ENCODE assay signal across 9 cellular contexts in genomic region chr4:1604706-1605205, GRCh38.
DNase-seq lines count a peak whose midpoint lies in the region; ATAC-seq and TF ChIP-seq lines count a peak whose summit lies in the region.
"Had no signal": no experiment of that assay in that cellular context is flagged by ENCODE, and none has a peak within 500 bp of the region (broad histone marks: within the 10 kb centered on the region; RNA-seq: fewer than 3 reads in every experiment).

No MANE protein-coding gene starts in this region.

- H3K27ac Mint-ChIP-seq in CD4-positive, CD25-positive, alpha-beta regulatory T cell = peak overlapping the region; percentile 84 to 97 (median 95)

- H3K4me3 Mint-ChIP-seq in CD4-positive, CD25-positive, alpha-beta regulatory T cell = peak overlapping the region; percentile 71 to 88 (median 81)

- intact Hi-C loops in left lung (cut with DNase I) = no loop called here

- peaks cover 0 to 53% (median 3%) of the 10 kb centered on the region in 4 donors for H3K4me1 Mint-ChIP-seq in CD4-positive, CD25-positive, alpha-beta regulatory T cell

- H3K9me3 Mint-ChIP-seq in CD4-positive, CD25-positive, alpha-beta regulatory T cell = no peaks in the 10 kb centered on the region

- DNase-seq in CD4-positive, CD25-positive, alpha-beta regulatory T cell = peak in 2 of 3 donors; percentile 68 to 86
- peak; percentile 58 for DNase-seq in Jurkat, Clone E6-1 (ENCODE audit: low read depth, low spot score)
- peak; percentile 28 to 37 for DNase-seq in activated CD4-positive, alpha-beta T cell treated with anti-CD3 and anti-CD28 coated beads, Interleukin-2, amount 50 U/mL, for 4 hours
- DNase-seq in left lung (peak in 1 of 2 donors; percentile 71), GF-D8 (lab: John Stamatoyannopoulos, UW) (no peak), GM13976 (ENCODE audit: low spot score) (no peak), NCI-H446 treated with DMSO at 0.1 percent for 48 hours (lab: John Stamatoyannopoulos, UW) (no peak)

- no peaks in the 10 kb centered on the region for H3K27me3 ChIP-seq in CD4-positive, CD25-positive, alpha-beta regulatory T cell (ENCODE audit: control insufficient read depth, insufficient read depth, low read length)
- peaks cover 0 to 62% of the 10 kb centered on the region in 2 donors for H3K27me3 ChIP-seq in left lung

- no peak overlapping the region for H3K4me3 ChIP-seq in CD4-positive, CD25-positive, alpha-beta regulatory T cell (ENCODE audit: low read depth, low read length)
- H3K4me3 ChIP-seq in Jurkat, Clone E6-1 (ENCODE audit: low read length) = peak overlapping the region; percentile 38
- H3K4me3 ChIP-seq in left lung = no peak overlapping the region

- no peaks in the 10 kb centered on the region for H3K36me3 ChIP-seq in CD4-positive, CD25-positive, alpha-beta regulatory T cell (ENCODE audit: control insufficient read depth, insufficient read depth, low read length)
- H3K36me3 ChIP-seq in left lung = no peaks in the 10 kb centered on the region
- H3K36me3 ChIP-seq: neutrophil had no signal

- ATAC-seq in CD4-positive, CD25-positive, alpha-beta regulatory T cell (ENCODE audit: low read depth in 2 of 2) = peak; percentile 69 to 78
- peak; percentile 75 for ATAC-seq in left lung
- no peak for ATAC-seq in HG03196 (IDR thresholded peaks at IDR 0.05; ENCODE audit: unreplicated experiment)

- no peaks in the 10 kb centered on the region for H3K9me3 ChIP-seq in CD4-positive, CD25-positive, alpha-beta regulatory T cell (ENCODE audit: control insufficient read depth in 2 of 2, low read length in 2 of 2)
- no peaks in the 10 kb centered on the region for H3K9me3 ChIP-seq in left lung
- H3K9me3 ChIP-seq: neutrophil had no signal

- in situ Hi-C loops in GM13976 (cut with MboI; ENCODE audit: low sequenced_read_pairs, unreplicated experiment) = no loop called here

- no peaks in the 10 kb centered on the region for H3K27me3 Mint-ChIP-seq in CD4-positive, CD25-positive, alpha-beta regulatory T cell

- no peaks in the 10 kb centered on the region for H3K36me3 Mint-ChIP-seq in CD4-positive, CD25-positive, alpha-beta regulatory T cell

- TF ChIP-seq CTCF in left lung (IDR thresholded peaks at IDR 0.05) (no peak), GM13976 (IDR thresholded peaks at IDR 0.05; ENCODE audit: borderline replicate concordance, control extremely low read depth, extremely low read depth, insufficient read depth, missing control alignments) (no peak)

- peaks cover 30% of the 10 kb centered on the region for H3K4me1 ChIP-seq in CD4-positive, CD25-positive, alpha-beta regulatory T cell (ENCODE audit: control insufficient read depth, insufficient read depth, low read length, poor library complexity, severe bottlenecking)
- no peaks in the 10 kb centered on the region for H3K4me1 ChIP-seq in left lung

- H3K27ac ChIP-seq in CD4-positive, CD25-positive, alpha-beta regulatory T cell (ENCODE audit: insufficient read depth, low read length, poor library complexity, severe bottlenecking) = peak overlapping the region; percentile 51
- no peak overlapping the region for H3K27ac ChIP-seq in left lung
- H3K27ac ChIP-seq: neutrophil had no signal

Comparison
In these comparisons a context has a peak if more than half of its experiments do, and no peak if none do; other contexts are left out.
1. DNase-seq: peak in CD4-positive, CD25-positive, alpha-beta regulatory T cell (2 of 3), Jurkat, Clone E6-1 (single experiment) and activated CD4-positive, alpha-beta T cell treated with anti-CD3 and anti-CD28 coated beads, Interleukin-2, amount 50 U/mL, for 4 hours (2 of 2); none in GF-D8 (single experiment), GM13976 (single experiment) and NCI-H446 treated with DMSO at 0.1 percent for 48 hours (single experiment).